16 cellular contexts compared by ENCODE assay signal in genomic region chr2:214504599-214505376, GRCh38.
"Had no signal": no experiment of that assay in that cellular context is flagged by ENCODE, and none has a peak within 500 bp of the region (broad histone marks: within the 10 kb centered on the region; RNA-seq: fewer than 3 reads in every experiment).

No MANE protein-coding gene starts in this region.

- H3K27me3 ChIP-seq: adrenal gland, tibial nerve, uterus had no signal

- H3K36me3 ChIP-seq: adrenal gland, tibial nerve, uterus had no signal

- DNase-seq: activated CD4-positive, alpha-beta T cell treated with anti-CD3 and anti-CD28 coated beads, Interleukin-2, amount 50 U/mL, for 1 hour; activated CD8-positive, alpha-beta memory T cell treated with anti-CD3 and anti-CD28 coated beads, Interleukin-2, amount 50 U/mL, for 48 hours; activated effector memory CD4-positive, alpha-beta T cell treated with Interleukin-2 at 50 U/mL for 16 hours; activated naive CD4-positive, alpha-beta T cell treated with anti-CD3 and anti-CD28 coated beads, Interleukin-2, amount 50 U/mL, for 16 hours; activated T-cell treated with anti-CD3 and anti-CD28 coated beads, Interleukin-2, amount 50 U/mL, for 48 hours; adrenal gland; dermis blood vessel endothelial cell; effector memory CD8-positive, alpha-beta T cell; head of caudate nucleus; natural killer cell; posterior cingulate gyrus; stimulated activated naive CD8-positive, alpha-beta T cell treated with anti-CD3 and anti-CD28 coated beads, Interleukin-15, Interleukin-2, amounts not matched to agents 100 U/mL and 50 U/mL, for 24 hours; T1000; uterus had no signal

- H3K9me3 ChIP-seq: adrenal gland, tibial nerve, uterus had no signal

- ATAC-seq: activated CD4-positive, CD25-positive, alpha-beta regulatory T cell treated with anti-CD3 and anti-CD28 coated beads, Interleukin-2, amount 50 U/mL, for 24 hours; effector memory CD8-positive, alpha-beta T cell; natural killer cell; stimulated activated naive CD8-positive, alpha-beta T cell treated with anti-CD3 and anti-CD28 coated beads, Interleukin-15, Interleukin-2, amounts not matched to agents 100 U/mL and 50 U/mL, for 24 hours had no signal

- H3K27ac ChIP-seq: adrenal gland, tibial nerve, uterus had no signal

- H3K4me1 ChIP-seq: adrenal gland, tibial nerve, uterus had no signal

- H3K4me3 ChIP-seq: adrenal gland, tibial nerve, uterus had no signal
